Comparison of ENCODE assay signal across 8 cellular contexts in the genomic region with DNA sequence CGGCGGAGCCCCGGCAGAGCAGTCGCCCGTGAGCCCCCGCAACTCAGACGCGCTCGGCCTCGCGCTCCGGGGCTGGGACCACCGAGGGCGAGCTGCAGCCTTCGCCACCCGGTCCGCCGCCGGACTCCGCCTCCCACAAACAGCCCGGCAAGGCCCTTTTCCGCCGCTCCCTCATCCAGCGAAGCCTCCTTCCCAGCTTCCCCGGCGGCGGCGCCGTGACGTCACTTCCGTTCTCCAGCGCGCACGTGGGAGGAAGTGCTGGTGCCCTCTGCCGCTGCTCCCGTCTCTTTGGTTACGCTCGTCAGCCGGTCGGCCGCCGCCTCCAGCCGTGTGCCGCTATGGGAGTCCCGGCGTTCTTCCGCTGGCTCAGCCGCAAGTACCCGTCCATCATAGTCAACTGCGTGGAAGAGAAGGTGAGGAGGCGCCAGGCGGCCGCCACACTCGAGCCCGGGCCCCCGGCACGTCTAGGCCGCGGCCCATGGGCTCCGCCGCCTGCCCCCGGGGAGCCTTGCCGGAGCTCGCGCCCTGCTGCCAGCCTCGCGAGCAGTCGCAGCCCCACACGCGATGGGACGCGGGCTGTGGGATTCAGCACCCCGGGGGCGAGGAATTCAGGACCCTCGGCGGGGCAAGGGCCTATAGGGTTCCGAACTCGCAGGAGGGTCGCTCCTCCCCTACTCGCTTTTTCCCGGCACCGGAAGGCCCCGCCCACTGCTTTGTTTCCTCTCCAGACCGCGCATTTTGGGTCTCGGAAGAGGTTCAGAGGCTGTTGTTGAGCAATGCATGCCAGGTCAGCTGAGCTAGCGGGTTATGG. TPM values are rescaled to one million over a fixed set of nuclear protein-coding genes. Genes with fewer than 3 reads are reported as not detected.
DNase-seq lines count a peak whose midpoint lies in the region; ATAC-seq, FAIRE-seq and TF ChIP-seq lines count a peak whose summit lies in the region.

A gene with protein sequence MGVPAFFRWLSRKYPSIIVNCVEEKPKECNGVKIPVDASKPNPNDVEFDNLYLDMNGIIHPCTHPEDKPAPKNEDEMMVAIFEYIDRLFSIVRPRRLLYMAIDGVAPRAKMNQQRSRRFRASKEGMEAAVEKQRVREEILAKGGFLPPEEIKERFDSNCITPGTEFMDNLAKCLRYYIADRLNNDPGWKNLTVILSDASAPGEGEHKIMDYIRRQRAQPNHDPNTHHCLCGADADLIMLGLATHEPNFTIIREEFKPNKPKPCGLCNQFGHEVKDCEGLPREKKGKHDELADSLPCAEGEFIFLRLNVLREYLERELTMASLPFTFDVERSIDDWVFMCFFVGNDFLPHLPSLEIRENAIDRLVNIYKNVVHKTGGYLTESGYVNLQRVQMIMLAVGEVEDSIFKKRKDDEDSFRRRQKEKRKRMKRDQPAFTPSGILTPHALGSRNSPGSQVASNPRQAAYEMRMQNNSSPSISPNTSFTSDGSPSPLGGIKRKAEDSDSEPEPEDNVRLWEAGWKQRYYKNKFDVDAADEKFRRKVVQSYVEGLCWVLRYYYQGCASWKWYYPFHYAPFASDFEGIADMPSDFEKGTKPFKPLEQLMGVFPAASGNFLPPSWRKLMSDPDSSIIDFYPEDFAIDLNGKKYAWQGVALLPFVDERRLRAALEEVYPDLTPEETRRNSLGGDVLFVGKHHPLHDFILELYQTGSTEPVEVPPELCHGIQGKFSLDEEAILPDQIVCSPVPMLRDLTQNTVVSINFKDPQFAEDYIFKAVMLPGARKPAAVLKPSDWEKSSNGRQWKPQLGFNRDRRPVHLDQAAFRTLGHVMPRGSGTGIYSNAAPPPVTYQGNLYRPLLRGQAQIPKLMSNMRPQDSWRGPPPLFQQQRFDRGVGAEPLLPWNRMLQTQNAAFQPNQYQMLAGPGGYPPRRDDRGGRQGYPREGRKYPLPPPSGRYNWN (plus strand): TSS at position 271 of the 811 bp plus-strand sequence. CDS start 68 bp downstream, at position 339.

- H3K27me3 Mint-ChIP-seq in T-helper 1 cell treated with Interleukin-12 subunit alpha and Interleukin-12 subunit beta and Interleukin-4 antibody, amounts not matched to agents 30 μg/mL and 1 μg/mL, for 36 hours (ENCODE audit: low read depth) = no peaks in the 10 kb centered on the region

- H3K4me1 Mint-ChIP-seq in T-helper 1 cell treated with Interleukin-12 subunit alpha and Interleukin-12 subunit beta and Interleukin-4 antibody, amounts not matched to agents 30 μg/mL and 1 μg/mL, for 36 hours (ENCODE audit: low read depth) = peaks cover 19% of the 10 kb centered on the region

- H3K36me3 ChIP-seq in psoas muscle (ENCODE audit: insufficient read depth in 1 of 2, low read depth in 1 of 2) = peaks cover 0 to 6% of the 10 kb centered on the region in 2 donors

- peak; percentile 93 for ATAC-seq in HG02885 (IDR thresholded peaks at IDR 0.05; ENCODE audit: poor library complexity, unreplicated experiment)
- ATAC-seq in left ventricle myocardium superior = peak; percentile 99
- peak; percentile 98 to 99 (median 99) for ATAC-seq in psoas muscle

- H3K27me3 ChIP-seq in psoas muscle (ENCODE audit: insufficient read depth in 3 of 3, low read length in 2 of 3) = no peaks in the 10 kb centered on the region

- TF ChIP-seq CTCF in psoas muscle (IDR thresholded peaks at IDR 0.05) = no peak

- intact Hi-C loops in left ventricle myocardium superior (cut with micrococcal nuclease) (no loop called here), psoas muscle (cut with DNase I) (no loop called here)

- H3K27ac ChIP-seq in psoas muscle = peak within 1 kb of the TSS; percentile 98

- 0 to 1% (median 0%) methylated on average over 65 to 87 of the region's 87 CpGs for WGBS in psoas muscle, 3 donors

- FAIRE-seq in urothelium cell line (lab: Jason Lieb, UNC) = peak; percentile 80

- peaks cover 13% of the 10 kb centered on the region for H3K4me1 ChIP-seq in psoas muscle

- H3K4me3 ChIP-seq in psoas muscle = peak within 1 kb of the TSS; percentile 94

- H3K36me3 Mint-ChIP-seq in T-helper 1 cell treated with Interleukin-12 subunit alpha and Interleukin-12 subunit beta and Interleukin-4 antibody, amounts not matched to agents 30 μg/mL and 1 μg/mL, for 36 hours (ENCODE audit: low read depth) = peaks cover 22% of the 10 kb centered on the region

- peak within 1 kb of the TSS; percentile 95 for H3K4me3 Mint-ChIP-seq in T-helper 1 cell treated with Interleukin-12 subunit alpha and Interleukin-12 subunit beta and Interleukin-4 antibody, amounts not matched to agents 30 μg/mL and 1 μg/mL, for 36 hours

- H3K27ac Mint-ChIP-seq in T-helper 1 cell treated with Interleukin-12 subunit alpha and Interleukin-12 subunit beta and Interleukin-4 antibody, amounts not matched to agents 30 μg/mL and 1 μg/mL, for 36 hours = peak within 1 kb of the TSS; percentile 98

- DNase-seq in NCI-H1694 (lab: John Stamatoyannopoulos, UW) (peak; percentile 90), amygdala (lab: John Stamatoyannopoulos, UW) (peak; percentile 41 to 96 (median 90)), left ventricle myocardium superior (peak; percentile 98), psoas muscle (peak; percentile 97 to 98), urothelium cell line (ENCODE audit: low spot score) (peak; percentile 93)

- peak; percentile 93 for TF ChIP-seq POLR2A in GM15510 (IDR thresholded peaks at IDR 0.05; ENCODE audit: borderline replicate concordance, extremely low read depth, insufficient read length)

- peaks cover 4% of the 10 kb centered on the region for H3K9me3 Mint-ChIP-seq in T-helper 1 cell treated with Interleukin-12 subunit alpha and Interleukin-12 subunit beta and Interleukin-4 antibody, amounts not matched to agents 30 μg/mL and 1 μg/mL, for 36 hours

- H3K9me3 ChIP-seq in psoas muscle = peaks cover 2% of the 10 kb centered on the region

RNA-seq across cellular contexts. Expression of the gene that starts here (rescaled TPM):
- total RNA-seq in left ventricle myocardium superior = 35.6 TPM
- 10 to 100 TPM; 25.1 to 48.3 (median 39.3) TPM for total RNA-seq in psoas muscle
- polyA plus RNA-seq in psoas muscle = 10 to 100 TPM; 27.5 to 45.0 (median 41.0) TPM

Comparison
In these comparisons a context has a peak if more than half of its experiments do, and no peak if none do; other contexts are left out.
1. Peak in every context shown above with its lines: DNase-seq, ATAC-seq, H3K4me3 ChIP-seq and H3K27ac ChIP-seq.